In genomic region chr2:131520526-131520925, GRCh38 we compare ENCODE assay signal across 21 cellular contexts. TPM values are rescaled to one million over a fixed set of nuclear protein-coding genes. Genes with fewer than 3 reads are reported as not detected.
"Had no signal": no experiment of that assay in that cellular context is flagged by ENCODE, and none has a peak within 500 bp of the region (broad histone marks: within the 10 kb centered on the region; RNA-seq: fewer than 3 reads in every experiment).

No MANE protein-coding gene starts in this region.

- H3K27me3 ChIP-seq: breast epithelium, tibial artery had no signal

- ATAC-seq: activated CD8-positive, alpha-beta T cell treated with anti-CD3 and anti-CD28 coated beads, Interleukin-2, amount 10 ng/mL, durations not matched to agents 7 days and 5 days; left colon; naive thymus-derived CD4-positive, alpha-beta T cell; right cardiac atrium had no signal

- H3K4me3 ChIP-seq: breast epithelium, coronary artery, tibial artery had no signal

- H3K9me3 ChIP-seq: breast epithelium, tibial artery had no signal

- H3K4me1 ChIP-seq: breast epithelium, tibial artery had no signal

- DNase-seq: activated CD4-positive, alpha-beta T cell treated with anti-CD3 and anti-CD28 coated beads for 1 hour; activated CD4-positive, alpha-beta T cell treated with anti-CD3 and anti-CD28 coated beads, Interleukin-2, amount 50 U/mL, for 1 hour; activated CD8-positive, alpha-beta T cell treated with anti-CD3 and anti-CD28 coated beads, Interleukin-2, amount 10 ng/mL, durations not matched to agents 7 days and 5 days; activated naive CD4-positive, alpha-beta T cell treated with Interleukin-2 at 50 U/mL for 16 hours; activated naive CD8-positive, alpha-beta T cell treated with anti-CD3 and anti-CD28 coated beads for 36 hours; amniotic stem cell; mesendoderm; naive thymus-derived CD4-positive, alpha-beta T cell; occipital lobe; right cardiac atrium; stimulated activated CD4-positive, alpha-beta T cell treated with anti-CD3 and anti-CD28 coated beads, Interleukin-1b, Interleukin-23, amount 100 ng/mL, for 48 hours; T-helper 9 cell; tibial artery had no signal

- H3K27ac ChIP-seq: breast epithelium, coronary artery, epithelial cell of prostate, tibial artery had no signal

- H3K36me3 ChIP-seq: breast epithelium had no signal

RNA-seq across cellular contexts. Expression of gene CCDC74A, which starts 7.2 kb away (rescaled TPM):
- polyA plus RNA-seq: naive thymus-derived CD4-positive, alpha-beta T cell had no signal

RNA-seq across cellular contexts. Expression of gene TUBA3D, which starts 44.6 kb away (rescaled TPM):
- total RNA-seq: activated CD8-positive, alpha-beta T cell treated with anti-CD3 and anti-CD28 coated beads, Interleukin-2, amount 10 ng/mL, durations not matched to agents 7 days and 5 days; activated naive CD8-positive, alpha-beta T cell treated with anti-CD3 and anti-CD28 coated beads for 36 hours; breast epithelium; left colon; naive thymus-derived CD4-positive, alpha-beta T cell; neural crest cell; occipital lobe; progenitor cell of endocrine pancreas; T-helper 1 cell treated with Interleukin-12 subunit alpha and Interleukin-12 subunit beta and Interleukin-4 antibody, amounts not matched to agents 30 ng/mL and 1 ng/mL, for 36 hours had no signal
- polyA plus RNA-seq: keratinocyte; naive thymus-derived CD4-positive, alpha-beta T cell had no signal
